ENCODE assay signal across 7 cellular contexts in genomic region chrX:40267334-40268118, GRCh38.
DNase-seq lines count a peak whose midpoint lies in the region; ATAC-seq, FAIRE-seq and TF ChIP-seq lines count a peak whose summit lies in the region.

No MANE protein-coding gene starts in this region.

- no peak overlapping the region for H3K27ac Mint-ChIP-seq in progenitor cell of endocrine pancreas

- WGBS in esophagus muscularis mucosa, result 20% methylated on average over 23 of the region's 29 CpGs

- POLR2A ChIA-PET in PC-9 (lab: Charles Lee; ENCODE audit: unreplicated experiment), result no interaction called here

- peak; percentile 34 for DNase-seq in GM19238 (ENCODE audit: insufficient read length, low spot score)
- DNase-seq in PC-9, result no peak
- DNase-seq in esophagus muscularis mucosa (ENCODE audit: extremely low spot score), result no peak
- no peak for DNase-seq in progenitor cell of endocrine pancreas (ENCODE audit: low spot score, unreplicated experiment)
- no peak for DNase-seq in D721Med (ENCODE audit: insufficient read length, low spot score)

- H2AFZ ChIP-seq in PC-9, result no peak overlapping the region

- no peak for TF ChIP-seq CTCF in PC-9 (conservative IDR thresholded peaks at IDR 0.05)
- no peak for TF ChIP-seq CTCF in esophagus muscularis mucosa (IDR thresholded peaks at IDR 0.05)
- no peak for TF ChIP-seq CTCF in progenitor cell of endocrine pancreas (IDR thresholded peaks at IDR 0.05; ENCODE audit: unreplicated experiment)
- no peak for TF ChIP-seq CTCF in D721Med (IDR thresholded peaks at IDR 0.05; ENCODE audit: insufficient read depth, missing control alignments)

- no peaks in the 10 kb centered on the region for H3K36me3 Mint-ChIP-seq in progenitor cell of endocrine pancreas (ENCODE audit: insufficient read depth)

- no peaks in the 10 kb centered on the region for H3K79me2 ChIP-seq in PC-9 (ENCODE audit: low read depth)

- no TSS peak for BruUV-seq in PC-9 (replicated peaks; lab: Mats Ljungman, UMichigan)

- no peaks in the 10 kb centered on the region for H3K36me3 ChIP-seq in PC-9 (ENCODE audit: low read depth)
- H3K36me3 ChIP-seq in esophagus muscularis mucosa, result no peaks in the 10 kb centered on the region

- TF ChIP-seq POLR2A in esophagus muscularis mucosa (IDR thresholded peaks at IDR 0.05; ENCODE audit: low read depth), result no peak

- H3K4me1 ChIP-seq in PC-9 (replicated peaks; ENCODE audit: insufficient read depth), result no peaks in the 10 kb centered on the region
- H3K4me1 ChIP-seq in esophagus muscularis mucosa, result peaks cover 0 to 24% (median 15%) of the 10 kb centered on the region in 4 donors

- peaks cover 7% of the 10 kb centered on the region for H3K4me1 Mint-ChIP-seq in progenitor cell of endocrine pancreas (ENCODE audit: low read depth)

- no peaks in the 10 kb centered on the region for H3K27me3 ChIP-seq in PC-9 (ENCODE audit: insufficient read depth, low read depth)
- H3K27me3 ChIP-seq in esophagus muscularis mucosa, result no peaks in the 10 kb centered on the region

- no peak for FAIRE-seq in D721Med (lab: Jason Lieb, UNC)

- intact Hi-C loops in PC-9 (cut with micrococcal nuclease; ENCODE audit: unreplicated experiment) (loop anchor here (5.0 kb wide), 1 partner anchor 180 kb away; no protein-coding TSS in a partner anchor), esophagus muscularis mucosa (cut with DNase I) (loop anchor here (5.0 to 10.0 kb wide), 3 partner anchors 93 to 533 kb away; no protein-coding TSS in a partner anchor)

- H3K27ac ChIP-seq in PC-9, result no peak overlapping the region
- peak overlapping the region; percentile 49 to 73 (median 62) for H3K27ac ChIP-seq in esophagus muscularis mucosa (replicated peaks in 1 of 4)

- TF ChIP-seq EP300 in esophagus muscularis mucosa (IDR thresholded peaks at IDR 0.05), result no peak

- H3K4me3 Mint-ChIP-seq in progenitor cell of endocrine pancreas (ENCODE audit: low read depth), result peak overlapping the region; percentile 69

- peaks cover 3% of the 10 kb centered on the region for H3K9me3 Mint-ChIP-seq in progenitor cell of endocrine pancreas (ENCODE audit: low read depth)

- no peaks in the 10 kb centered on the region for H4K20me1 ChIP-seq in PC-9 (ENCODE audit: insufficient read depth)

- H3K4me2 ChIP-seq in PC-9, result peak overlapping the region; percentile 46; the same call in 1 of the 2 replicates

- H3K27me3 Mint-ChIP-seq in progenitor cell of endocrine pancreas, result peaks cover 7% of the 10 kb centered on the region

- H3K9me2 ChIP-seq in PC-9 (ENCODE audit: insufficient read depth), result no peaks in the 10 kb centered on the region

- no peaks in the 10 kb centered on the region for H3K9me3 ChIP-seq in PC-9 (ENCODE audit: insufficient read depth, low read depth)
- no peaks in the 10 kb centered on the region for H3K9me3 ChIP-seq in esophagus muscularis mucosa

- no peak for ATAC-seq in HG03025 (IDR thresholded peaks at IDR 0.05; ENCODE audit: low FRiP score, unreplicated experiment)
- no peak for ATAC-seq in GM21390 (IDR thresholded peaks at IDR 0.05; ENCODE audit: unreplicated experiment)

- H3F3A ChIP-seq in PC-9 (ENCODE audit: insufficient read depth, low read depth), result no peaks in the 10 kb centered on the region

- CTCF ChIA-PET in PC-9 (lab: Charles Lee), result no interaction called here

- H3K4me3 ChIP-seq in PC-9, result peak overlapping the region; percentile 49; the same call in 1 of the 2 replicates
- peak overlapping the region; percentile 50 to 59 (median 54) for H3K4me3 ChIP-seq in esophagus muscularis mucosa
